In genomic region chr15:69749797-69750196, GRCh38 we compare ENCODE assay signal across 9 cellular contexts.
A peak's percentile ranks its signal among the peaks of the same experiment; 100 is the strongest.
DNase-seq lines count a peak whose midpoint lies in the region; ATAC-seq and TF ChIP-seq lines count a peak whose summit lies in the region.
"Had no signal": no experiment of that assay in that cellular context is flagged by ENCODE, and none has a peak within 500 bp of the region (broad histone marks: within the 10 kb centered on the region; RNA-seq: fewer than 3 reads in every experiment).

No MANE protein-coding gene starts in this region.

- H4K20me1 ChIP-seq in SU-DHL-6 (ENCODE audit: low read depth, low read length): no peaks in the 10 kb centered on the region

- H2AFZ ChIP-seq in SU-DHL-6 (ENCODE audit: low read depth, low read length, severe bottlenecking): no peak overlapping the region

- H3K36me3 ChIP-seq in SU-DHL-6 (ENCODE audit: low read length) (no peaks in the 10 kb centered on the region), liver (ENCODE audit: control insufficient read depth in 4 of 4, insufficient read depth in 3 of 4, low read depth in 1 of 4, low read length in 3 of 4) (no peaks in the 10 kb centered on the region), ascending aorta (no peaks in the 10 kb centered on the region)

- no peak for ATAC-seq in HG03108 (IDR thresholded peaks at IDR 0.05; ENCODE audit: unreplicated experiment)

- H3K4me3 ChIP-seq in SU-DHL-6 (ENCODE audit: insufficient read depth, low read length, poor library complexity, severe bottlenecking): no peak overlapping the region
- H3K4me3 ChIP-seq in liver (ENCODE audit: low read depth in 1 of 3, low read length in 3 of 3): no peak overlapping the region
- no peak overlapping the region for H3K4me3 ChIP-seq in ascending aorta

- H3K27me3 ChIP-seq in SU-DHL-6 (ENCODE audit: low read length) (no peaks in the 10 kb centered on the region), liver (ENCODE audit: control insufficient read depth in 4 of 4, insufficient read depth in 4 of 4, low read length in 3 of 4) (no peaks in the 10 kb centered on the region), ascending aorta (no peaks in the 10 kb centered on the region)

- H3K4me2 ChIP-seq in SU-DHL-6 (ENCODE audit: low read depth, low read length, poor library complexity, severe bottlenecking): no peak overlapping the region

- intact Hi-C loops in ascending aorta (cut with DNase I): no loop called here

- no peak overlapping the region for H3K27ac ChIP-seq in SU-DHL-6 (ENCODE audit: low read depth, low read length)
- no peak overlapping the region for H3K27ac ChIP-seq in liver (ENCODE audit: low read depth in 1 of 2, low read length in 2 of 2)
- no peak overlapping the region for H3K27ac ChIP-seq in ascending aorta

- WGBS in liver: 87% methylated on average over 2 of the region's 2 CpGs

- TF ChIP-seq RAD21 in liver (IDR thresholded peaks at IDR 0.05): peak; percentile 40 to 65

- H3K9ac ChIP-seq in SU-DHL-6 (ENCODE audit: low read length) (no peak overlapping the region), liver (ENCODE audit: low read depth in 1 of 2, low read length in 2 of 2) (no peak overlapping the region)

- no peaks in the 10 kb centered on the region for H3K79me2 ChIP-seq in SU-DHL-6 (ENCODE audit: insufficient read depth, low read length)

- H3F3A ChIP-seq in SU-DHL-6 (ENCODE audit: insufficient read depth): no peaks in the 10 kb centered on the region

- H3K9me2 ChIP-seq in SU-DHL-6 (replicated peaks; ENCODE audit: insufficient read depth, low read length): no peaks in the 10 kb centered on the region

- H3K9me3 ChIP-seq in SU-DHL-6 (ENCODE audit: insufficient read depth, low read length) (peaks cover 12% of the 10 kb centered on the region; the same call in 1 of the 2 replicates), liver (ENCODE audit: control insufficient read depth in 4 of 4, low read length in 3 of 4) (no peaks in the 10 kb centered on the region), ascending aorta (peaks cover 0 to 4% of the 10 kb centered on the region in 2 donors)

- DNase-seq in NCI-H748 (lab: John Stamatoyannopoulos, UW; ENCODE audit: unreplicated experiment) (peak; percentile 17), NCI-H748 treated with DMSO at 0.1 percent for 48 hours (lab: John Stamatoyannopoulos, UW) (no peak), HCEC 1CT (peak; percentile 13), ascending aorta (ENCODE audit: low spot score in 2 of 2) (no peak)
- DNase-seq in stimulated activated CD4-positive, alpha-beta T cell treated with anti-CD3 and anti-CD28 coated beads, Interleukin-4, amount 100 ng/mL, for 4 hours: no peak
- DNase-seq: activated CD4-positive, alpha-beta T cell treated with anti-CD3 and anti-CD28 coated beads for 48 hours had no signal

- H3K4me1 ChIP-seq in liver (ENCODE audit: control insufficient read depth in 4 of 4, insufficient read depth in 4 of 4, low read length in 3 of 4) (no peaks in the 10 kb centered on the region), ascending aorta (no peaks in the 10 kb centered on the region)

- peak; percentile 50 for TF ChIP-seq CTCF in SU-DHL-6 (IDR thresholded peaks at IDR 0.05; ENCODE audit: insufficient read depth, low read length, poor library complexity, severe bottlenecking)
- TF ChIP-seq CTCF in liver (IDR thresholded peaks at IDR 0.05; ENCODE audit: low read depth, low read length, missing input control): peak; percentile 21
- TF ChIP-seq CTCF in ascending aorta (IDR thresholded peaks at IDR 0.05): no peak

TF ChIP-seq in liver, 16 proteins besides CTCF, POLR2A, EP300 and RAD21:
- no peak for TF ChIP-seq YY1 (IDR thresholded peaks at IDR 0.05)
- TF ChIP-seq ZBTB33 (IDR thresholded peaks at IDR 0.05): no peak
- no peak for TF ChIP-seq HNF4G (IDR thresholded peaks at IDR 0.05)
- no peak for TF ChIP-seq NR2F2 (IDR thresholded peaks at IDR 0.05)
- TF ChIP-seq MAX (IDR thresholded peaks at IDR 0.05): no peak
- no peak for TF ChIP-seq JUND (IDR thresholded peaks at IDR 0.05)
- TF ChIP-seq FOXA1 (IDR thresholded peaks at IDR 0.05): no peak
- no peak for TF ChIP-seq GABPA (IDR thresholded peaks at IDR 0.05 in 1 of 2, conservative IDR thresholded peaks at IDR 0.05 in 1 of 2)
- no peak for TF ChIP-seq TAF1 (conservative IDR thresholded peaks at IDR 0.05)
- no peak for TF ChIP-seq SP1 (IDR thresholded peaks at IDR 0.05)
- TF ChIP-seq RXRA (IDR thresholded peaks at IDR 0.05): no peak
- TF ChIP-seq EGR1 (IDR thresholded peaks at IDR 0.05; ENCODE audit: low read depth in 2 of 2): no peak
- TF ChIP-seq, protein P1, sequence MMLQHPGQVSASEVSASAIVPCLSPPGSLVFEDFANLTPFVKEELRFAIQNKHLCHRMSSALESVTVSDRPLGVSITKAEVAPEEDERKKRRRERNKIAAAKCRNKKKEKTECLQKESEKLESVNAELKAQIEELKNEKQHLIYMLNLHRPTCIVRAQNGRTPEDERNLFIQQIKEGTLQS (IDR thresholded peaks at IDR 0.05): no peak
- TF ChIP-seq, protein P2, sequence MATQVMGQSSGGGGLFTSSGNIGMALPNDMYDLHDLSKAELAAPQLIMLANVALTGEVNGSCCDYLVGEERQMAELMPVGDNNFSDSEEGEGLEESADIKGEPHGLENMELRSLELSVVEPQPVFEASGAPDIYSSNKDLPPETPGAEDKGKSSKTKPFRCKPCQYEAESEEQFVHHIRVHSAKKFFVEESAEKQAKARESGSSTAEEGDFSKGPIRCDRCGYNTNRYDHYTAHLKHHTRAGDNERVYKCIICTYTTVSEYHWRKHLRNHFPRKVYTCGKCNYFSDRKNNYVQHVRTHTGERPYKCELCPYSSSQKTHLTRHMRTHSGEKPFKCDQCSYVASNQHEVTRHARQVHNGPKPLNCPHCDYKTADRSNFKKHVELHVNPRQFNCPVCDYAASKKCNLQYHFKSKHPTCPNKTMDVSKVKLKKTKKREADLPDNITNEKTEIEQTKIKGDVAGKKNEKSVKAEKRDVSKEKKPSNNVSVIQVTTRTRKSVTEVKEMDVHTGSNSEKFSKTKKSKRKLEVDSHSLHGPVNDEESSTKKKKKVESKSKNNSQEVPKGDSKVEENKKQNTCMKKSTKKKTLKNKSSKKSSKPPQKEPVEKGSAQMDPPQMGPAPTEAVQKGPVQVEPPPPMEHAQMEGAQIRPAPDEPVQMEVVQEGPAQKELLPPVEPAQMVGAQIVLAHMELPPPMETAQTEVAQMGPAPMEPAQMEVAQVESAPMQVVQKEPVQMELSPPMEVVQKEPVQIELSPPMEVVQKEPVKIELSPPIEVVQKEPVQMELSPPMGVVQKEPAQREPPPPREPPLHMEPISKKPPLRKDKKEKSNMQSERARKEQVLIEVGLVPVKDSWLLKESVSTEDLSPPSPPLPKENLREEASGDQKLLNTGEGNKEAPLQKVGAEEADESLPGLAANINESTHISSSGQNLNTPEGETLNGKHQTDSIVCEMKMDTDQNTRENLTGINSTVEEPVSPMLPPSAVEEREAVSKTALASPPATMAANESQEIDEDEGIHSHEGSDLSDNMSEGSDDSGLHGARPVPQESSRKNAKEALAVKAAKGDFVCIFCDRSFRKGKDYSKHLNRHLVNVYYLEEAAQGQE (IDR thresholded peaks at IDR 0.05): no peak
- no peak for TF ChIP-seq HNF4A (conservative IDR thresholded peaks at IDR 0.05)
- no peak for TF ChIP-seq FOXA2 (IDR thresholded peaks at IDR 0.05)

Comparison
In these comparisons a context has a peak if more than half of its experiments do, and no peak if none do; other contexts are left out.
1. DNase-seq: peak in NCI-H748 (single experiment) and HCEC 1CT (single experiment); none in NCI-H748 treated with DMSO at 0.1 percent for 48 hours (single experiment), stimulated activated CD4-positive, alpha-beta T cell treated with anti-CD3 and anti-CD28 coated beads, Interleukin-4, amount 100 ng/mL, for 4 hours (0 of 2) and ascending aorta (0 of 2).
2. CTCF ChIP-seq: peak in SU-DHL-6 (single experiment) and liver (single experiment); none in ascending aorta (0 of 3).